ENCODE assay signal across 1 cellular context in the genomic region with DNA sequence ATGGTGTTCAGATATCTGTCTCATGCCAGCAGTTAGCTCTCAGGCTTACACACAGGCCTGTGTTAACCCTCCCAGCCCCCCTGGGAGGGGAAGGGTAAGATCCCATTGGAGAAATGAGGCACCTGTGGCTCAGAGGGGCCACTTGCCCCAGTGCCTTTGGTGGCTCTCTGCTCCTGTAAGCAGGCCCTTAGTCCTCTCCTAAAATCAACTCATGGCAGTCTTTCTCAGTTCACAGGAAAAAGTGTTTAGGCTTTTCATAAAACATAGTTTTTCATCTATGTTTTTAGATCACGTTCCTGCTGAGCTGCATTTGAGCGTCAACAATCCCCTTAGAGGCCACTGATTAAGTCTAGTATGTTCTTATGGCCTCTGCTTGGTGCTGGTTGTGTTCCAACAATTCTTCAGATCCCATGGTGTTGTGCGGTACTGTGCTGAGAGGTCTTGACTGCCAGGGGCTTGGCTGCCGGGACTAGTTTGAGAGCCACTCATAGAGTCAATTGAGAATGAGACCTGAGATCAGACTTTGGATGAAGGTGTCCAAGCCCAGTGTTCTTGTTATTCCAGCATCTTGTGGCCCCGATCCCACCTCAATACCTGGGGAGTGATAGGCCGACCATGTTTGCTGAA.
TF ChIP-seq lines count a peak whose summit lies in the region.

No MANE protein-coding gene starts in this region.

TF ChIP-seq in K562, 482 proteins besides CTCF, POLR2A, EP300 and RAD21:
- TF ChIP-seq ZNF668 (CRISPR knock-in tag; IDR thresholded peaks at IDR 0.05) (no peak), RBFOX2 (IDR thresholded peaks at IDR 0.05; ENCODE audit: low read depth, low read length) (0 out of 2 replicates have a peak, but pooled peaks have one; percentile 19), PURB (CRISPR knock-in tag; IDR thresholded peaks at IDR 0.05; ENCODE audit: low read depth) (no peak)
